In genomic region chr17:79811036-79811887, GRCh38 we compare ENCODE assay signal across 7 cellular contexts. TPM values are rescaled to one million over a fixed set of nuclear protein-coding genes. Genes with fewer than 3 reads are reported as not detected.
A peak's percentile ranks its signal among the peaks of the same experiment; 100 is the strongest.
DNase-seq lines count a peak whose midpoint lies in the region; ATAC-seq and TF ChIP-seq lines count a peak whose summit lies in the region.

No MANE protein-coding gene starts in this region.

- peaks cover 17% of the 10 kb centered on the region; the same call in 1 of the 2 replicates for H3F3A ChIP-seq in PC-9 (ENCODE audit: insufficient read depth, low read depth)

- peaks cover 34% of the 10 kb centered on the region for H3K4me1 Mint-ChIP-seq in stimulated activated memory B cell treated with anti-CD40 and anti-IgM and Interleukin-4, amounts not matched to agents 10 μg/mL and 1 μg/mL and 100 μg/mL, for 72 hours

- H3K9me1 ChIP-seq in IMR-90 (ENCODE audit: insufficient read depth, low read length) = no peaks in the 10 kb centered on the region

- H3K4me1 ChIP-seq in IMR-90 (ENCODE audit: control insufficient read depth, insufficient read depth, low read length) (peaks cover 12% of the 10 kb centered on the region), PC-9 (replicated peaks; ENCODE audit: insufficient read depth) (peaks cover 39% of the 10 kb centered on the region; the same call in 1 of the 2 replicates), mesendoderm (ENCODE audit: control insufficient read depth, low read depth, low read length) (peaks cover 3% of the 10 kb centered on the region)

- peaks cover 90% of the 10 kb centered on the region for H3K27me3 ChIP-seq in IMR-90 (ENCODE audit: control insufficient read depth, insufficient read depth, low read length)
- H3K27me3 ChIP-seq in PC-9 (ENCODE audit: insufficient read depth, low read depth) = no peaks in the 10 kb centered on the region
- peaks cover 80% of the 10 kb centered on the region for H3K27me3 ChIP-seq in mesendoderm (ENCODE audit: insufficient read depth, low read length, poor library complexity)

- no peak overlapping the region for H3K4me3 Mint-ChIP-seq in stimulated activated memory B cell treated with anti-CD40 and anti-IgM and Interleukin-4, amounts not matched to agents 10 μg/mL and 1 μg/mL and 100 μg/mL, for 72 hours

- H3K27ac ChIP-seq in IMR-90 (ENCODE audit: insufficient read depth, low read length) (no peak overlapping the region), PC-9 (no peak overlapping the region), mesendoderm (ENCODE audit: low read depth, low read length) (no peak overlapping the region)

- peak overlapping the region; percentile 79 for H2AK9ac ChIP-seq in IMR-90 (replicated peaks; ENCODE audit: low read depth, low read length, poor library complexity)

- no peak overlapping the region for H3K14ac ChIP-seq in IMR-90 (replicated peaks; ENCODE audit: low read depth, low read length)

- H4K8ac ChIP-seq in IMR-90 (ENCODE audit: low read depth in 2 of 2, low read length in 2 of 2) = no peak overlapping the region
- no peak overlapping the region for H4K8ac ChIP-seq in mesendoderm (ENCODE audit: low read depth, low read length)

- BruUV-seq in IMR-90 (replicated peaks; lab: Mats Ljungman, UMichigan) (no TSS peak), PC-9 (replicated peaks; lab: Mats Ljungman, UMichigan) (no TSS peak)

- no peaks in the 10 kb centered on the region; the same call in 1 of the 2 replicates for H3K9me3 ChIP-seq in IMR-90 (ENCODE audit: control insufficient read depth, insufficient read depth, low read length)
- no peaks in the 10 kb centered on the region for H3K9me3 ChIP-seq in PC-9 (ENCODE audit: insufficient read depth, low read depth)

- TF ChIP-seq POLR2A in IMR-90 (IDR thresholded peaks at IDR 0.05; ENCODE audit: low read depth, low read length) = no peak

- peak; percentile 42 for TF ChIP-seq RAD21 in IMR-90 (IDR thresholded peaks at IDR 0.05; ENCODE audit: low read length)

- in situ Hi-C loops in IMR-90 (cut with MboI; ENCODE audit: low sequenced_read_pairs) = no loop called here

- peak overlapping the region; percentile 87 for H3K23ac ChIP-seq in IMR-90 (ENCODE audit: low read depth, low read length)
- no peak overlapping the region for H3K23ac ChIP-seq in mesendoderm (ENCODE audit: low read length)

- no peaks in the 10 kb centered on the region for H3K9me3 Mint-ChIP-seq in stimulated activated memory B cell treated with anti-CD40 and anti-IgM and Interleukin-4, amounts not matched to agents 10 μg/mL and 1 μg/mL and 100 μg/mL, for 72 hours

- no peak overlapping the region for H4K5ac ChIP-seq in IMR-90 (ENCODE audit: low read depth, low read length)
- no peak overlapping the region for H4K5ac ChIP-seq in mesendoderm (ENCODE audit: low read length)

- no peak overlapping the region for H2BK15ac ChIP-seq in IMR-90 (ENCODE audit: low read depth, low read length)
- H2BK15ac ChIP-seq in mesendoderm (replicated peaks; ENCODE audit: low read depth) = no peak overlapping the region

- peak; percentile 7; the same call in 1 of the 2 replicates for ATAC-seq in IMR-90 (ENCODE audit: low read depth)
- no peak for ATAC-seq in stimulated activated memory B cell treated with anti-CD40 and anti-IgM and Interleukin-4, amounts not matched to agents 10 μg/mL and 1 μg/mL and 100 μg/mL, for 72 hours
- ATAC-seq in HG02588 (IDR thresholded peaks at IDR 0.05; ENCODE audit: unreplicated experiment) = no peak

- H2AFZ ChIP-seq in IMR-90 (replicated peaks; ENCODE audit: low read length, poor library complexity) (peak overlapping the region; percentile 71), PC-9 (0 out of 2 replicates have a peak overlapping the region, but pooled peaks have one; percentile 33)

- no peaks in the 10 kb centered on the region for H3K36me3 Mint-ChIP-seq in stimulated activated memory B cell treated with anti-CD40 and anti-IgM and Interleukin-4, amounts not matched to agents 10 μg/mL and 1 μg/mL and 100 μg/mL, for 72 hours

- TF ChIP-seq CTCF in IMR-90 (conservative IDR thresholded peaks at IDR 0.05; ENCODE audit: low read depth, low read length) = peak; percentile 65
- TF ChIP-seq CTCF in PC-9 (conservative IDR thresholded peaks at IDR 0.05) = peak; percentile 67
- peak; percentile 25 for TF ChIP-seq CTCF in choroid plexus epithelial cell (conservative IDR thresholded peaks at IDR 0.05; ENCODE audit: low read depth, low read length)

- dilution Hi-C loops in IMR-90 (cut with HindIII; ENCODE audit: low sequenced_read_pairs, unreplicated experiment) = no loop called here

- intact Hi-C loops in IMR-90 (cut with micrococcal nuclease) = no loop called here
- intact Hi-C loops in PC-9 (cut with micrococcal nuclease; ENCODE audit: unreplicated experiment) = loop anchor here (1.0 kb wide), 1 partner anchor 21 kb away; no protein-coding TSS in a partner anchor

- H3K27ac Mint-ChIP-seq in stimulated activated memory B cell treated with anti-CD40 and anti-IgM and Interleukin-4, amounts not matched to agents 10 μg/mL and 1 μg/mL and 100 μg/mL, for 72 hours = no peak overlapping the region

- H3K56ac ChIP-seq in IMR-90 (ENCODE audit: extremely low read depth, insufficient read depth, low read length) = no peak overlapping the region
- H3K56ac ChIP-seq in mesendoderm (ENCODE audit: low read length) = peak overlapping the region; percentile 34

- 3% methylated on average over 34 of the region's 66 CpGs; no CpG with 5 or more reads in 1 of the 2 experiments for WGBS in IMR-90 (ENCODE audit: extremely low coverage in 2 of 2, insufficient read length in 1 of 2), 2 experiments
- no CpG with 5 or more reads among the region's 66 CpGs for WGBS in mesendoderm (ENCODE audit: extremely low coverage, insufficient coverage, low lambda C conversion rate)

- H3K27me3 Mint-ChIP-seq in stimulated activated memory B cell treated with anti-CD40 and anti-IgM and Interleukin-4, amounts not matched to agents 10 μg/mL and 1 μg/mL and 100 μg/mL, for 72 hours = peaks cover 80% of the 10 kb centered on the region

- no peak overlapping the region for H2BK20ac ChIP-seq in IMR-90 (ENCODE audit: low read depth, low read length)

- H4K20me1 ChIP-seq in IMR-90 (ENCODE audit: insufficient read depth, low read length) (peaks cover 4% of the 10 kb centered on the region; the same call in 1 of the 2 replicates), PC-9 (ENCODE audit: insufficient read depth) (no peaks in the 10 kb centered on the region)

- H3K9ac ChIP-seq in IMR-90 (ENCODE audit: low read depth, low read length) (no peak overlapping the region), mesendoderm (ENCODE audit: low read length) (no peak overlapping the region)

- POLR2A ChIA-PET in IMR-90 (lab: Charles Lee; ENCODE audit: unreplicated experiment) = no interaction called here
- POLR2A ChIA-PET in PC-9 (lab: Charles Lee; ENCODE audit: unreplicated experiment) = interaction anchor here (0.6 kb wide), 1 partner anchor 182 kb away, joined by 3 read pairs; no protein-coding TSS in a partner anchor

- no peak overlapping the region for H2BK5ac ChIP-seq in IMR-90 (ENCODE audit: low read depth, low read length, poor library complexity, severe bottlenecking)
- H2BK5ac ChIP-seq in mesendoderm (ENCODE audit: low read length) = no peak overlapping the region

- H2BK120ac ChIP-seq in IMR-90 (ENCODE audit: low read depth, low read length) = 0 out of 2 replicates have a peak overlapping the region, but pooled peaks have one; percentile 19
- no peak overlapping the region for H2BK120ac ChIP-seq in mesendoderm (ENCODE audit: low read depth, low read length)

- peak overlapping the region; percentile 27; the same call in 1 of the 2 replicates for H3K4me2 ChIP-seq in IMR-90 (ENCODE audit: low read depth, low read length)
- H3K4me2 ChIP-seq in PC-9 = peak overlapping the region; percentile 82
- H3K4me2 ChIP-seq in mesendoderm (ENCODE audit: low read length) = no peak overlapping the region

- H3K4ac ChIP-seq in IMR-90 (ENCODE audit: low read depth, low read length) (no peak overlapping the region; the same call in 1 of the 2 replicates), mesendoderm (ENCODE audit: low read depth, low read length) (no peak overlapping the region)

- CTCF ChIA-PET in IMR-90 (lab: Yijun Ruan, JAX) (interaction anchor here (1.0 to 1.3 kb wide), 2 partner anchors 17 to 29 kb away, joined by 3 read pairs; partner anchors contain the start of gene CBX4), PC-9 (lab: Charles Lee) (interaction anchor here (0.6 to 1.2 kb wide), 6 partner anchors 24 to 788 kb away, joined by 3 to 6 read pairs (median 4); no protein-coding TSS in a partner anchor)

- DNase-seq in DMS79 (lab: John Stamatoyannopoulos, UW) (peak; percentile 34), IMR-90 (no peak), PC-9 (no peak), choroid plexus epithelial cell (ENCODE audit: low read depth) (no peak), mesendoderm (no peak)

- H4K91ac ChIP-seq in IMR-90 (ENCODE audit: insufficient read depth, low read depth, low read length) = peak overlapping the region; percentile 47; the same call in 1 of the 2 replicates

- H3K79me2 ChIP-seq in PC-9 (ENCODE audit: low read depth) (no peaks in the 10 kb centered on the region), mesendoderm (ENCODE audit: control insufficient read depth, insufficient read depth, low read length) (no peaks in the 10 kb centered on the region)

- H3K79me1 ChIP-seq in IMR-90 (ENCODE audit: low read depth in 1 of 2, low read length in 2 of 2) (no peaks in the 10 kb centered on the region), mesendoderm (ENCODE audit: low read length) (no peaks in the 10 kb centered on the region)

- H3K18ac ChIP-seq in IMR-90 (ENCODE audit: low read depth, low read length) (no peak overlapping the region), mesendoderm (ENCODE audit: low read length) (no peak overlapping the region)

- no peaks in the 10 kb centered on the region for H3K36me3 ChIP-seq in IMR-90 (ENCODE audit: control insufficient read depth, insufficient read depth, low read length)
- no peaks in the 10 kb centered on the region for H3K36me3 ChIP-seq in PC-9 (ENCODE audit: low read depth)
- H3K36me3 ChIP-seq in mesendoderm (ENCODE audit: control insufficient read depth, insufficient read depth, low read length) = no peaks in the 10 kb centered on the region

- no peaks in the 10 kb centered on the region for H3K9me2 ChIP-seq in PC-9 (ENCODE audit: insufficient read depth)

- H3K4me3 ChIP-seq in IMR-90 (ENCODE audit: insufficient read depth, low read depth, low read length) (no peak overlapping the region), PC-9 (peak overlapping the region; percentile 24; the same call in 1 of the 2 replicates), choroid plexus epithelial cell (ENCODE audit: low read depth, low read length) (no peak overlapping the region), mesendoderm (ENCODE audit: low read length) (no peak overlapping the region)

- H2AK5ac ChIP-seq in IMR-90 (ENCODE audit: low read depth, low read length) = no peak overlapping the region
- H2AK5ac ChIP-seq in mesendoderm (ENCODE audit: low read length) = no peak overlapping the region

RNA-seq across cellular contexts. Expression of gene CBX8, which starts 14.4 kb away (rescaled TPM):
- 5.3 and 5.4 TPM in 2 replicates for total RNA-seq in IMR-90 (2012; rRNA removed)
- polyA plus RNA-seq in IMR-90 (2012; rRNA removed) = 2.4 and 3.2 TPM in 2 replicates
- polyA plus RNA-seq in IMR-90 (2012; cell fraction: cytosol; rRNA removed) = 0.49 and 1.0 TPM in 2 replicates
- polyA plus RNA-seq in IMR-90 (2012; cell fraction: nucleus; rRNA removed; ENCODE audit: low replicate concordance) = 1.4 and 2.6 TPM in 2 replicates
- total RNA-seq in PC-9 (2021) = 14.2 and 15.5 TPM in 2 replicates
- polyA plus RNA-seq in mesendoderm (2013, experiment 1 of 2) = 0.17 TPM
- polyA plus RNA-seq in mesendoderm (2013, experiment 2 of 2) = 0.34 TPM

RNA-seq across cellular contexts. Expression of gene CBX4, which starts 28.0 kb away (rescaled TPM):
- total RNA-seq in IMR-90 (2012; rRNA removed) (3.2 and 5.3 TPM in 2 replicates), PC-9 (2021) (32.0 and 33.1 TPM in 2 replicates)
- polyA plus RNA-seq in IMR-90 (2012; rRNA removed) = 9.4 and 12.9 TPM in 2 replicates
- polyA plus RNA-seq in IMR-90 (2012; cell fraction: cytosol; rRNA removed) = 13.2 and 18.5 TPM in 2 replicates
- 21.8 and 29.2 TPM in 2 replicates for polyA plus RNA-seq in IMR-90 (2012; cell fraction: nucleus; rRNA removed; ENCODE audit: low replicate concordance)
- 3.7 TPM for polyA plus RNA-seq in mesendoderm (2013, experiment 1 of 2)
- polyA plus RNA-seq in mesendoderm (2013, experiment 2 of 2) = 3.6 TPM

RNA-seq across cellular contexts. Expression of gene CBX2, which starts 33.3 kb away (rescaled TPM):
- total RNA-seq in IMR-90 (2012; rRNA removed) (2.0 and 2.2 TPM in 2 replicates), PC-9 (2021) (30.4 and 32.6 TPM in 2 replicates)
- polyA plus RNA-seq in IMR-90 (2012; rRNA removed) = 3.2 and 4.0 TPM in 2 replicates
- polyA plus RNA-seq in IMR-90 (2012; cell fraction: cytosol; rRNA removed) = 2.9 and 4.0 TPM in 2 replicates
- 4.3 and 7.7 TPM in 2 replicates for polyA plus RNA-seq in IMR-90 (2012; cell fraction: nucleus; rRNA removed; ENCODE audit: low replicate concordance)
- polyA plus RNA-seq in mesendoderm (2013, experiment 1 of 2) = 25.1 TPM
- 25.0 TPM for polyA plus RNA-seq in mesendoderm (2013, experiment 2 of 2)
